ENCODE assay signal across 8 cellular contexts in the genomic region with DNA sequence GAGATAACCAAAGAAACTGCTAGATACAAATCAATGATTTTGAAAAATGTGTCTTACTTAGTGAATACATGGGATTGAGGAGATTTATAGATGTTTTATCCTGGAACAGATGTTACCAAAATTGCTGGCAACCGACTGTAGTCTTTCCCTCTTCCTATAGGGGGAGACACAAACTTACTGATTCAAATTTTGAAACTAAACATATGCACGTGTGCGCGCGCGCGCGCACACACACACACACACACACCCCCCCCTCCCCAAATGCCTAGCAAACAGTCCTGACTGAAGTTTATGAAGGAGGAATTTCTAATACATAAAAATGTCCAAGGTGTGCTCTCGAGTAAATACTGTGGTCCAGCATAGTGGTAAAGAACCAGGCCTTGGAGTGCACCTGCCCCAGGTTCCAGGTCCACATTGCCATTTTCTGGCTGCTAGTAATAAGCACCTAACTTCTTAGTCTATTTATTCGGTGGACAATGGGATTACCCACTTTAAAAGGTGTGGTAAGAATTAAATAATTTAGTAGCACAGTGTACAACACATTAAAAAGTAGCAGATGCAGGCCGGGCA. TPM values are rescaled to one million over a fixed set of nuclear protein-coding genes. Genes with fewer than 3 reads are reported as not detected.
DNase-seq lines count a peak whose midpoint lies in the region; ATAC-seq, FAIRE-seq and TF ChIP-seq lines count a peak whose summit lies in the region.

No MANE protein-coding gene starts in this region.

- H2BK120ac ChIP-seq in mesenchymal stem cell (ENCODE audit: low read depth, low read length): no peak overlapping the region
- no peak overlapping the region for H2BK120ac ChIP-seq in neuronal stem cell (ENCODE audit: low read depth, low read length)

- FAIRE-seq in bronchial epithelial cell (lab: Jason Lieb, UNC): no peak

- H2AFZ ChIP-seq in mesenchymal stem cell (ENCODE audit: low read depth, low read length): no peak overlapping the region
- no peak overlapping the region for H2AFZ ChIP-seq in neuronal stem cell (ENCODE audit: low read length)

- H3K4me3 ChIP-seq in RWPE2 (ENCODE audit: severe bottlenecking) (no peak overlapping the region), bronchial epithelial cell (ENCODE audit: low read depth, low read length) (no peak overlapping the region), mesenchymal stem cell (ENCODE audit: insufficient read depth in 1 of 2, low read depth in 1 of 2, low read length in 2 of 2) (no peak overlapping the region), neuronal stem cell (ENCODE audit: low read length in 2 of 2) (no peak overlapping the region), MG63 (no peak overlapping the region)

- H3K14ac ChIP-seq in mesenchymal stem cell (ENCODE audit: low read length in 2 of 2) (no peak overlapping the region), neuronal stem cell (ENCODE audit: low read length) (no peak overlapping the region)

- no peaks in the 10 kb centered on the region for H3K4me1 Mint-ChIP-seq in activated T-helper 2 cell treated with anti-CD3 and anti-CD28 coated beads, Interferon-gamma antibody, Interleukin-2, Interleukin-4, amounts not matched to agents 10 μg/mL and 5 μg/mL and 100 μg/mL, durations not matched to agents 14 hours and 24 hours and 36 hours (ENCODE audit: low read depth)

- H3K9me3 ChIP-seq in RWPE2 (ENCODE audit: severe bottlenecking) (no peaks in the 10 kb centered on the region), mesenchymal stem cell (ENCODE audit: control insufficient read depth, low read length) (no peaks in the 10 kb centered on the region), neuronal stem cell (replicated peaks in 1 of 2; ENCODE audit: control insufficient read depth in 2 of 2, insufficient read depth in 1 of 2, low read depth in 1 of 2, low read length in 2 of 2) (no peaks in the 10 kb centered on the region), MG63 (no peaks in the 10 kb centered on the region)

- H3K79me1 ChIP-seq in mesenchymal stem cell (replicated peaks; ENCODE audit: low read length, poor library complexity, severe bottlenecking): peaks cover 24% of the 10 kb centered on the region
- no peaks in the 10 kb centered on the region for H3K79me1 ChIP-seq in neuronal stem cell (ENCODE audit: low read depth, low read length)

- no peak overlapping the region for H3K18ac ChIP-seq in mesenchymal stem cell (ENCODE audit: low read depth in 1 of 2, low read length in 2 of 2)
- H3K18ac ChIP-seq in neuronal stem cell (ENCODE audit: low read length): no peak overlapping the region

- no peaks in the 10 kb centered on the region for H3K9me3 Mint-ChIP-seq in activated T-helper 2 cell treated with anti-CD3 and anti-CD28 coated beads, Interferon-gamma antibody, Interleukin-2, Interleukin-4, amounts not matched to agents 10 μg/mL and 5 μg/mL and 100 μg/mL, durations not matched to agents 14 hours and 24 hours and 36 hours

- peaks cover 68% of the 10 kb centered on the region for H3K36me3 Mint-ChIP-seq in activated T-helper 2 cell treated with anti-CD3 and anti-CD28 coated beads, Interferon-gamma antibody, Interleukin-2, Interleukin-4, amounts not matched to agents 10 μg/mL and 5 μg/mL and 100 μg/mL, durations not matched to agents 14 hours and 24 hours and 36 hours (ENCODE audit: low read depth)

- H4K8ac ChIP-seq in mesenchymal stem cell (ENCODE audit: low read length): no peak overlapping the region
- H4K8ac ChIP-seq in neuronal stem cell (ENCODE audit: low read depth, low read length): no peak overlapping the region

- H3K4ac ChIP-seq in mesenchymal stem cell (ENCODE audit: low read depth in 1 of 2, low read length in 2 of 2) (no peak overlapping the region), neuronal stem cell (ENCODE audit: low read length) (no peak overlapping the region)

- H3K4me2 ChIP-seq in mesenchymal stem cell (ENCODE audit: low read length, poor library complexity, severe bottlenecking) (no peak overlapping the region), neuronal stem cell (ENCODE audit: insufficient read depth, low read length, poor library complexity, severe bottlenecking) (no peak overlapping the region)

- H2AK5ac ChIP-seq in mesenchymal stem cell (ENCODE audit: low read length, severe bottlenecking) (no peak overlapping the region), neuronal stem cell (ENCODE audit: low read depth, low read length) (no peak overlapping the region)

- no peak overlapping the region for H3K27ac ChIP-seq in 22Rv1
- no peak overlapping the region for H3K27ac ChIP-seq in RWPE2 (ENCODE audit: poor library complexity, severe bottlenecking)
- H3K27ac ChIP-seq in mesenchymal stem cell (ENCODE audit: low read length, poor library complexity, severe bottlenecking): no peak overlapping the region
- H3K27ac ChIP-seq in neuronal stem cell (replicated peaks; ENCODE audit: low read length): no peak overlapping the region

- H2BK15ac ChIP-seq in mesenchymal stem cell (ENCODE audit: low read depth, poor library complexity, severe bottlenecking) (no peak overlapping the region), neuronal stem cell (ENCODE audit: low read length) (no peak overlapping the region)

- H4K91ac ChIP-seq in mesenchymal stem cell (ENCODE audit: low read length) (no peak overlapping the region), neuronal stem cell (ENCODE audit: low read depth, low read length, poor library complexity) (no peak overlapping the region)

- peak; percentile 77 for TF ChIP-seq CTCF in 22Rv1 (IDR thresholded peaks at IDR 0.05)
- peak; percentile 72 for TF ChIP-seq CTCF in RWPE2 (IDR thresholded peaks at IDR 0.05; ENCODE audit: poor library complexity, severe bottlenecking)
- TF ChIP-seq CTCF in bronchial epithelial cell (IDR thresholded peaks at IDR 0.05; ENCODE audit: insufficient read depth, low read length, severe bottlenecking): peak; percentile 36

- no peak overlapping the region for H3K9ac ChIP-seq in mesenchymal stem cell (ENCODE audit: low read length)
- no peak overlapping the region for H3K9ac ChIP-seq in neuronal stem cell (ENCODE audit: low read depth, low read length, poor library complexity)

- DNase-seq in GM04504 (ENCODE audit: low read depth): peak; percentile 38
- DNase-seq in RWPE2 (ENCODE audit: low spot score): no peak
- no peak for DNase-seq in bronchial epithelial cell (ENCODE audit: low read depth)
- DNase-seq in mesenchymal stem cell: peak; percentile 51
- no peak for DNase-seq in neuronal stem cell (ENCODE audit: low spot score)
- DNase-seq in MG63: no peak
- no peak for DNase-seq in activated T-helper 2 cell treated with anti-CD3 and anti-CD28 coated beads, Interferon-gamma antibody, Interleukin-2, Interleukin-4, amounts not matched to agents 10 μg/mL and 5 μg/mL and 100 μg/mL, durations not matched to agents 14 hours and 24 hours and 36 hours (ENCODE audit: low spot score)

- no peaks in the 10 kb centered on the region for H3K27me3 Mint-ChIP-seq in activated T-helper 2 cell treated with anti-CD3 and anti-CD28 coated beads, Interferon-gamma antibody, Interleukin-2, Interleukin-4, amounts not matched to agents 10 μg/mL and 5 μg/mL and 100 μg/mL, durations not matched to agents 14 hours and 24 hours and 36 hours (ENCODE audit: low read depth)

- no peak overlapping the region for H3K23ac ChIP-seq in mesenchymal stem cell (ENCODE audit: low read length in 2 of 2)
- H3K23ac ChIP-seq in neuronal stem cell (ENCODE audit: low read depth, low read length, poor library complexity): no peak overlapping the region

- no peak for ATAC-seq in RWPE2 (ENCODE audit: low read depth)

- H2BK5ac ChIP-seq in mesenchymal stem cell (ENCODE audit: low read depth, low read length, poor library complexity, severe bottlenecking) (no peak overlapping the region), neuronal stem cell (ENCODE audit: low read length) (no peak overlapping the region)

- peaks cover 92% of the 10 kb centered on the region for H3K36me3 ChIP-seq in RWPE2 (ENCODE audit: low read depth)
- H3K36me3 ChIP-seq in bronchial epithelial cell (ENCODE audit: control insufficient read depth, insufficient read depth, low read length): peaks cover 22% of the 10 kb centered on the region
- H3K36me3 ChIP-seq in mesenchymal stem cell (ENCODE audit: control insufficient read depth in 1 of 2, insufficient read depth in 2 of 2, low read depth in 1 of 2, low read length in 2 of 2): peaks cover 85 to 87% of the 10 kb centered on the region in 2 experiments
- peaks cover 42 to 88% of the 10 kb centered on the region in 2 donors for H3K36me3 ChIP-seq in neuronal stem cell (replicated peaks in 1 of 2; ENCODE audit: control insufficient read depth in 2 of 2, insufficient read depth in 2 of 2, low read length in 2 of 2)
- peaks cover 11% of the 10 kb centered on the region for H3K36me3 ChIP-seq in MG63

- intact Hi-C loops in activated T-helper 2 cell treated with anti-CD3 and anti-CD28 coated beads, Interferon-gamma antibody, Interleukin-2, Interleukin-4, amounts not matched to agents 10 μg/mL and 5 μg/mL and 100 μg/mL, durations not matched to agents 14 hours and 24 hours and 36 hours (cut with micrococcal nuclease): loop anchor here (1.0 kb wide), 1 partner anchor 154 kb away; no protein-coding TSS in a partner anchor

- H2BK12ac ChIP-seq in mesenchymal stem cell (ENCODE audit: low read length in 2 of 2) (no peak overlapping the region), neuronal stem cell (ENCODE audit: low read length) (no peak overlapping the region)

- no peak overlapping the region for H3K27ac Mint-ChIP-seq in activated T-helper 2 cell treated with anti-CD3 and anti-CD28 coated beads, Interferon-gamma antibody, Interleukin-2, Interleukin-4, amounts not matched to agents 10 μg/mL and 5 μg/mL and 100 μg/mL, durations not matched to agents 14 hours and 24 hours and 36 hours

- no peak overlapping the region for H3K4me3 Mint-ChIP-seq in activated T-helper 2 cell treated with anti-CD3 and anti-CD28 coated beads, Interferon-gamma antibody, Interleukin-2, Interleukin-4, amounts not matched to agents 10 μg/mL and 5 μg/mL and 100 μg/mL, durations not matched to agents 14 hours and 24 hours and 36 hours (ENCODE audit: low read depth)

- WGBS in mesenchymal stem cell: 98% methylated on average over 2 of the region's 11 CpGs
- no CpG with 5 or more reads among the region's 11 CpGs for WGBS in neuronal stem cell (ENCODE audit: extremely low coverage in 2 of 2, insufficient read length in 2 of 2, insufficient replicate concordance in 1 of 2), 2 donors

- H3K27me3 ChIP-seq in RWPE2 (ENCODE audit: insufficient read depth, poor library complexity, severe bottlenecking) (no peaks in the 10 kb centered on the region), bronchial epithelial cell (ENCODE audit: control insufficient read depth, insufficient read depth, low read length) (no peaks in the 10 kb centered on the region), mesenchymal stem cell (ENCODE audit: control insufficient read depth in 1 of 2, insufficient read depth in 1 of 2, low read length in 2 of 2) (no peaks in the 10 kb centered on the region), neuronal stem cell (ENCODE audit: control insufficient read depth in 3 of 3, insufficient read depth in 3 of 3, low read depth in 1 of 3, low read length in 3 of 3) (no peaks in the 10 kb centered on the region), MG63 (no peaks in the 10 kb centered on the region)

- H3K4me1 ChIP-seq in RWPE2 (ENCODE audit: insufficient read depth, poor library complexity, severe bottlenecking): peaks cover 6% of the 10 kb centered on the region
- peaks cover 8% of the 10 kb centered on the region for H3K4me1 ChIP-seq in mesenchymal stem cell (ENCODE audit: control insufficient read depth, insufficient read depth, low read depth, low read length)
- H3K4me1 ChIP-seq in neuronal stem cell (ENCODE audit: control insufficient read depth in 2 of 2, insufficient read depth in 1 of 2, low read depth in 1 of 2, low read length in 2 of 2): no peaks in the 10 kb centered on the region

RNA-seq across cellular contexts. Expression of a gene that starts 18.5 kb away (rescaled TPM):
- 0.79 and 1.8 TPM in 2 replicates for total RNA-seq in bronchial epithelial cell
- polyA plus RNA-seq in mesenchymal stem cell (2013, experiment 1 of 2): 3.9 TPM
- 4.5 TPM for polyA plus RNA-seq in mesenchymal stem cell (2013, experiment 2 of 2)
- 3.4 TPM for polyA plus RNA-seq in neuronal stem cell (2013, experiment 1 of 2)
- 4.7 TPM for polyA plus RNA-seq in neuronal stem cell (2013, experiment 2 of 2)
- total RNA-seq in MG63 (2014; rRNA removed; shearing (Covaris generic); ENCODE audit: low replicate concordance): 1.4 and 2.7 TPM in 2 replicates
- total RNA-seq in activated T-helper 2 cell treated with anti-CD3 and anti-CD28 coated beads, Interferon-gamma antibody, Interleukin-2, Interleukin-4, amounts not matched to agents 10 μg/mL and 5 μg/mL and 100 μg/mL, durations not matched to agents 14 hours and 24 hours and 36 hours: 7.7 and 7.8 TPM in 2 replicates

RNA-seq across cellular contexts. Expression of a gene that starts 44.3 kb away (rescaled TPM):
- 25.5 and 28.5 TPM in 2 replicates for total RNA-seq in bronchial epithelial cell
- polyA plus RNA-seq in mesenchymal stem cell (2013, experiment 1 of 2): 27.9 TPM
- 27.8 TPM for polyA plus RNA-seq in mesenchymal stem cell (2013, experiment 2 of 2)
- 29.8 TPM for polyA plus RNA-seq in neuronal stem cell (2013, experiment 1 of 2)
- 30.3 TPM for polyA plus RNA-seq in neuronal stem cell (2013, experiment 2 of 2)
- 22.7 and 30.3 TPM in 2 replicates for total RNA-seq in MG63 (2014; rRNA removed; shearing (Covaris generic); ENCODE audit: low replicate concordance)
- 78.6 and 82.7 TPM in 2 replicates for total RNA-seq in activated T-helper 2 cell treated with anti-CD3 and anti-CD28 coated beads, Interferon-gamma antibody, Interleukin-2, Interleukin-4, amounts not matched to agents 10 μg/mL and 5 μg/mL and 100 μg/mL, durations not matched to agents 14 hours and 24 hours and 36 hours

Comparison
In these comparisons a context has a peak if more than half of its experiments do, and no peak if none do; other contexts are left out.
1. DNase-seq: peak in GM04504 (single experiment) and mesenchymal stem cell (single experiment); none in RWPE2 (single experiment), bronchial epithelial cell (single experiment), neuronal stem cell (single experiment), MG63 (single experiment) and activated T-helper 2 cell treated with anti-CD3 and anti-CD28 coated beads, Interferon-gamma antibody, Interleukin-2, Interleukin-4, amounts not matched to agents 10 μg/mL and 5 μg/mL and 100 μg/mL, durations not matched to agents 14 hours and 24 hours and 36 hours (single experiment).
2. Peak in every context shown above with its lines, with median percentiles within 50 percentile points of each other: CTCF ChIP-seq.